ENCODE assay signal across 1 cellular context in genomic region chr12:62629971-62630739, GRCh38.
TF ChIP-seq lines count a peak whose summit lies in the region.

No MANE protein-coding gene starts in this region.

TF ChIP-seq in H1, 55 proteins besides CTCF, POLR2A, EP300 and RAD21 (continued from another document):
- no peak for TF ChIP-seq TAF7 (optimal IDR thresholded peaks at IDR 0.05; ENCODE audit: borderline replicate concordance, low read depth, low read length)
- TF ChIP-seq CEBPB (IDR thresholded peaks at IDR 0.05; ENCODE audit: low read depth, low read length), result no peak
- no peak for TF ChIP-seq BCL11A (IDR thresholded peaks at IDR 0.05; ENCODE audit: low read depth in 2 of 2, low read length in 2 of 2)
